Comparison of ENCODE assay signal across 7 cellular contexts in genomic region chr11:2885017-2885675, GRCh38. TPM values are rescaled to one million over a fixed set of nuclear protein-coding genes. Genes with fewer than 3 reads are reported as not detected.
DNase-seq lines count a peak whose midpoint lies in the region; ATAC-seq and TF ChIP-seq lines count a peak whose summit lies in the region.

No MANE protein-coding gene starts in this region.

- H3K9ac ChIP-seq in muscle layer of colon (ENCODE audit: low read length): no peak overlapping the region

- TF ChIP-seq POLR2A in esophagus muscularis mucosa (IDR thresholded peaks at IDR 0.05; ENCODE audit: low read depth): no peak

- 0% methylated on average over 17 of the region's 80 CpGs for WGBS in esophagus muscularis mucosa
- 0 to 1% methylated on average over 40 to 80 of the region's 80 CpGs for WGBS in aorta, 2 donors

- peaks cover 0 to 12% (median 0%) of the 10 kb centered on the region in 4 donors for H3K36me3 ChIP-seq in esophagus muscularis mucosa
- no peaks in the 10 kb centered on the region for H3K36me3 ChIP-seq in muscle layer of colon (ENCODE audit: insufficient read depth, low read length)
- no peaks in the 10 kb centered on the region for H3K36me3 ChIP-seq in aorta (ENCODE audit: control insufficient read depth in 1 of 2, insufficient read depth in 2 of 2, low read length in 1 of 2)

- intact Hi-C loops in esophagus muscularis mucosa (cut with DNase I) (loop anchor here (2.0 to 5.0 kb wide), 2 partner anchors 106 to 458 kb away; no protein-coding TSS in a partner anchor), aorta (cut with DNase I) (loop anchor here in 1 of 2 donors (1.0 to 5.0 kb wide), 3 partner anchors 60 to 578 kb away; no protein-coding TSS in a partner anchor)

- TF ChIP-seq EP300 in esophagus muscularis mucosa (IDR thresholded peaks at IDR 0.05): no peak

- DNase-seq in HL-60 (ENCODE audit: low read depth in 1 of 2, low spot score in 1 of 2) (peak in 1 of 2 experiments; percentile 26), UCSD-AML1 (lab: John Stamatoyannopoulos, UW; ENCODE audit: unreplicated experiment) (peak; percentile 74), esophagus muscularis mucosa (ENCODE audit: extremely low spot score) (no peak), aorta (peak; percentile 72 to 87)
- no peak for DNase-seq in stimulated activated naive CD4-positive, alpha-beta T cell treated with Interleukin-2 at 50 U/mL for 16 hours (lab: John Stamatoyannopoulos, UW)

- peak; percentile 31 for ATAC-seq in aorta (ENCODE audit: low FRiP score)

- H3K27me3 ChIP-seq in HL-60 (ENCODE audit: insufficient read depth, poor library complexity, severe bottlenecking) (peaks cover 29% of the 10 kb centered on the region), esophagus muscularis mucosa (no peaks in the 10 kb centered on the region), muscle layer of colon (ENCODE audit: control insufficient read depth in 1 of 2, insufficient read depth in 2 of 2, low read length in 2 of 2) (no peaks in the 10 kb centered on the region), aorta (ENCODE audit: control insufficient read depth in 1 of 2, insufficient read depth in 2 of 2, low read length in 1 of 2) (no peaks in the 10 kb centered on the region)

- TF ChIP-seq CTCF in HL-60 (IDR thresholded peaks at IDR 0.05; ENCODE audit: insufficient read depth, low read length) (no peak), esophagus muscularis mucosa (IDR thresholded peaks at IDR 0.05) (peak; percentile 44 to 61 (median 45))

- H3K27ac ChIP-seq in HL-60 (replicated peaks): no peak overlapping the region
- H3K27ac ChIP-seq in esophagus muscularis mucosa (replicated peaks in 1 of 4): peak overlapping the region; percentile 91 to 96 (median 94)
- peak overlapping the region; percentile 79 for H3K27ac ChIP-seq in muscle layer of colon (ENCODE audit: low read depth, low read length)
- peak overlapping the region in 1 of 2 donors; percentile 55 for H3K27ac ChIP-seq in aorta (ENCODE audit: low read depth in 1 of 2, low read length in 2 of 2)

- H3K9me3 ChIP-seq in esophagus muscularis mucosa: no peaks in the 10 kb centered on the region
- H3K9me3 ChIP-seq in muscle layer of colon (ENCODE audit: low read length): no peaks in the 10 kb centered on the region
- no peaks in the 10 kb centered on the region for H3K9me3 ChIP-seq in aorta (ENCODE audit: control insufficient read depth, low read length)

- H3K4me1 ChIP-seq in esophagus muscularis mucosa (peaks cover 28 to 73% (median 52%) of the 10 kb centered on the region in 4 donors), muscle layer of colon (ENCODE audit: insufficient read depth, low read length) (peaks cover 17% of the 10 kb centered on the region), aorta (ENCODE audit: control insufficient read depth in 1 of 2, insufficient read depth in 2 of 2, low read length in 2 of 2) (no peaks in the 10 kb centered on the region)

- H3K4me3 ChIP-seq in GM08714 (ENCODE audit: low read length) (peak overlapping the region; percentile 59; the same call in 1 of the 2 replicates), HL-60 (replicated peaks; ENCODE audit: insufficient read depth, low read length) (peak overlapping the region; percentile 58), esophagus muscularis mucosa (peak overlapping the region; percentile 93 to 97 (median 95)), muscle layer of colon (ENCODE audit: low read depth in 1 of 2, low read length in 2 of 2) (peak overlapping the region; percentile 83), aorta (ENCODE audit: low read length in 2 of 2) (peak overlapping the region; percentile 81 to 84)

RNA-seq across cellular contexts. Expression of gene CDKN1C, which starts 0.4 kb away (rescaled TPM):
- total RNA-seq in esophagus muscularis mucosa: 100 to 1,000 TPM; 153 to 349 (median 186) TPM
- total RNA-seq in aorta: 10 to 100 TPM; 13.7 to 37.7 TPM
- 10 to 100 TPM; 11.3 to 21.3 TPM for polyA plus RNA-seq in aorta

RNA-seq across cellular contexts. Expression of gene PHLDA2, which starts 44.1 kb away (rescaled TPM):
- total RNA-seq in esophagus muscularis mucosa (1 to 10 TPM in 2 of 4 donors, under 1 TPM in 2; 0.83 to 2.3 (median 1.3) TPM), aorta (1 to 10 TPM; 6.4 to 7.1 TPM)
- polyA plus RNA-seq in aorta: 10 to 100 TPM in 1 of 2 donors, 1 to 10 TPM in 1; 7.4 to 17.2 TPM

Comparison
In these comparisons a context has a peak if more than half of its experiments do, and no peak if none do; other contexts are left out.
1. DNase-seq: peak in UCSD-AML1 (single experiment) and aorta (2 of 2); none in esophagus muscularis mucosa (single experiment) and stimulated activated naive CD4-positive, alpha-beta T cell treated with Interleukin-2 at 50 U/mL for 16 hours (single experiment).
2. Peak in every context shown above with its lines, with median percentiles within 50 percentile points of each other: H3K4me3 ChIP-seq.